1 cellular context compared by ENCODE assay signal in the genomic region with DNA sequence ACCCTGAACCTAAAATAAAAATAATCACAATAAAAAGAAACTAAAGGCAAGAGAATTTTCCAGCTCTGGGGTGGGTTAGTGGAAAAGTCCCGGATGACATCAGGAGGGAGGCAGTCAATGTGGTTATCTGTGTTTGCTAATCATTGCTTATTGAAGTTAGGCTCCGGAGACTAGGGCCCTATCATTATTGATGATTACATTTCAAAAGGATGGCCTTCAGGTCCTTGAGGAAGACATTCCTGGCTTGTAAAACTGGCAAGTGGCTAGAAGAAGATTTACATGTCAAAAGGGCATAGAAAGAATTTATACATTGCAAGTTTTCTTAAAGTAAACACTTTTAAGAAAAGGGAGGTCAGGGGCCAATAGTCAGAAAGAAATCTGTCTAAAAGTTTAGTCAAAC.
TF ChIP-seq lines count a peak whose summit lies in the region.

No MANE protein-coding gene starts in this region.

TF ChIP-seq in IMR-90, 13 proteins besides CTCF, POLR2A, EP300 and RAD21:
- TF ChIP-seq NFE2L2 (IDR thresholded peaks at IDR 0.05; ENCODE audit: low read depth, low read length) (no peak), BHLHE40 (IDR thresholded peaks at IDR 0.05; ENCODE audit: low read depth, low read length) (no peak), SMC3 (IDR thresholded peaks at IDR 0.05; ENCODE audit: low read depth, low read length) (no peak), MAZ (IDR thresholded peaks at IDR 0.05; ENCODE audit: borderline replicate concordance, low read depth, low read length) (no peak), FOS (IDR thresholded peaks at IDR 0.05; ENCODE audit: low read depth, low read length) (no peak), RFX5 (IDR thresholded peaks at IDR 0.05; ENCODE audit: low read depth, low read length) (no peak)
- TF ChIP-seq, protein P1, sequence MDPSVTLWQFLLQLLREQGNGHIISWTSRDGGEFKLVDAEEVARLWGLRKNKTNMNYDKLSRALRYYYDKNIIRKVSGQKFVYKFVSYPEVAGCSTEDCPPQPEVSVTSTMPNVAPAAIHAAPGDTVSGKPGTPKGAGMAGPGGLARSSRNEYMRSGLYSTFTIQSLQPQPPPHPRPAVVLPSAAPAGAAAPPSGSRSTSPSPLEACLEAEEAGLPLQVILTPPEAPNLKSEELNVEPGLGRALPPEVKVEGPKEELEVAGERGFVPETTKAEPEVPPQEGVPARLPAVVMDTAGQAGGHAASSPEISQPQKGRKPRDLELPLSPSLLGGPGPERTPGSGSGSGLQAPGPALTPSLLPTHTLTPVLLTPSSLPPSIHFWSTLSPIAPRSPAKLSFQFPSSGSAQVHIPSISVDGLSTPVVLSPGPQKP (IDR thresholded peaks at IDR 0.05; ENCODE audit: borderline replicate concordance, low read depth, low read length), result no peak
